In the genomic region with DNA sequence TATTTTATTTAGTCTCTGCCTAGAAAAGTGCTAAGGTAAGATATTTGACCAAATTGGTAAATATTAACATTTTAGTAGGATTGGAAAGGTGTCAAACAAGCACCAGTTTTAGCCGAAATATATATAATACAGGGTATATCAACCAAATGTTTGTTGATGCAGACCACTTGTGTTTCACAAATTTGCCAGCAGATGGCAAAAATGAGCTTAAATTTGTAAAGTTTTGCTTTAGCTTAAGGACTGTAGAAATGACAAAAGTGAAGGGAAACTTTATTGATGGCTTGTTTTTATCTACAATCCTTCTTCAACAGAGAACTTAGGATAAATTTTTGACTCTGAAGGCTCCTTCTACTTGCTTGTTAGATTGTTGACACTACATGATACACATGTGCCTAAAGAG, we compare ENCODE assay signal across 8 cellular contexts. TPM values are rescaled to one million over a fixed set of nuclear protein-coding genes. Genes with fewer than 3 reads are reported as not detected.
DNase-seq lines count a peak whose midpoint lies in the region; ATAC-seq and TF ChIP-seq lines count a peak whose summit lies in the region.

No MANE protein-coding gene starts in this region.

- peaks cover 0 to 9% of the 10 kb centered on the region in 2 donors for H3K27me3 Mint-ChIP-seq in CD4-positive, alpha-beta memory T cell
- H3K27me3 Mint-ChIP-seq in GM23338 (ENCODE audit: insufficient read depth, low read depth, poor library complexity): peaks cover 3% of the 10 kb centered on the region

- ATAC-seq in GM23338: no peak
- no peak for ATAC-seq in GM19397 (IDR thresholded peaks at IDR 0.05; ENCODE audit: unreplicated experiment)

- no peak overlapping the region for H3K4me3 Mint-ChIP-seq in CD4-positive, alpha-beta memory T cell
- no peak overlapping the region for H3K4me3 Mint-ChIP-seq in GM23338

- H3F3A ChIP-seq in GM23338 (replicated peaks; ENCODE audit: low read depth): no peaks in the 10 kb centered on the region

- no peaks in the 10 kb centered on the region for H3K36me3 ChIP-seq in CD4-positive, alpha-beta memory T cell (ENCODE audit: insufficient read depth, low read length)
- H3K36me3 ChIP-seq in GM23338 (ENCODE audit: insufficient read depth) (no peaks in the 10 kb centered on the region), suprapubic skin (no peaks in the 10 kb centered on the region)

- H3K27ac Mint-ChIP-seq in CD4-positive, alpha-beta memory T cell: peak overlapping the region in 1 of 7 donors; percentile 54
- no peak overlapping the region for H3K27ac Mint-ChIP-seq in GM23338

- POLR2A ChIA-PET in CD4-positive, alpha-beta memory T cell (lab: Charles Lee; ENCODE audit: partially characterized antibody): no interaction called here

- H3K36me3 Mint-ChIP-seq in CD4-positive, alpha-beta memory T cell: peaks cover 0 to 4% of the 10 kb centered on the region in 2 donors
- no peaks in the 10 kb centered on the region for H3K36me3 Mint-ChIP-seq in GM23338 (ENCODE audit: low read depth)

- intact Hi-C loops in CD4-positive, alpha-beta memory T cell (cut with micrococcal nuclease): loop anchor here (1.0 to 10.0 kb wide), 2 partner anchors 885 to 1541 kb away; no protein-coding TSS in a partner anchor

- peaks cover 9% of the 10 kb centered on the region for H3K4me1 ChIP-seq in CD4-positive, alpha-beta memory T cell (ENCODE audit: insufficient read depth, low read length)
- H3K4me1 ChIP-seq in GM23338 (ENCODE audit: insufficient read depth) (no peaks in the 10 kb centered on the region), suprapubic skin (peaks cover 7% of the 10 kb centered on the region)

- CTCF ChIA-PET in CD4-positive, alpha-beta memory T cell (lab: Charles Lee; ENCODE audit: partially characterized antibody): interaction anchor here (0.7 to 8.1 kb wide), 10 partner anchors 9 to 883 kb away, joined by 3 to 172 read pairs (median 5); no protein-coding TSS in a partner anchor

- 34% methylated on average over 1 of the region's 1 CpG for WGBS in suprapubic skin

- TF ChIP-seq POLR2A in suprapubic skin (IDR thresholded peaks at IDR 0.05): no peak

- H3K9me3 ChIP-seq in CD4-positive, alpha-beta memory T cell (ENCODE audit: control insufficient read depth in 1 of 2, low read length in 2 of 2): no peaks in the 10 kb centered on the region
- H3K9me3 ChIP-seq in suprapubic skin: no peaks in the 10 kb centered on the region

- H2AFZ ChIP-seq in GM23338: no peak overlapping the region

- H3K9me2 ChIP-seq in GM23338 (ENCODE audit: insufficient read depth): no peaks in the 10 kb centered on the region

- H4K20me1 ChIP-seq in GM23338 (replicated peaks; ENCODE audit: insufficient read depth): no peaks in the 10 kb centered on the region

- H3K4me2 ChIP-seq in GM23338: no peak overlapping the region

- peak; percentile 39 to 59 (median 49) for DNase-seq in CD4-positive, alpha-beta memory T cell
- peak; percentile 69 for DNase-seq in GM23338 (ENCODE audit: low spot score)
- peak; percentile 78 for DNase-seq in OCI-M1 (lab: John Stamatoyannopoulos, UW)
- DNase-seq in astrocyte of the hippocampus (ENCODE audit: low read depth, low spot score): peak; percentile 66
- DNase-seq in left kidney (ENCODE audit: low read depth, low spot score): peak; percentile 51
- DNase-seq in suprapubic skin (ENCODE audit: low spot score in 2 of 2): no peak
- no peak for DNase-seq in middle frontal gyrus (ENCODE audit: extremely low spot score, low spot score)

- no peak for TF ChIP-seq EP300 in suprapubic skin (IDR thresholded peaks at IDR 0.05)

- no peak overlapping the region for H3K27ac ChIP-seq in CD4-positive, alpha-beta memory T cell (ENCODE audit: low read depth, low read length)
- no peak overlapping the region for H3K27ac ChIP-seq in GM23338 (ENCODE audit: low read depth)
- no peak overlapping the region for H3K27ac ChIP-seq in suprapubic skin

- peaks cover 10 to 16% (median 14%) of the 10 kb centered on the region in 4 donors for H3K4me1 Mint-ChIP-seq in CD4-positive, alpha-beta memory T cell
- peaks cover 9% of the 10 kb centered on the region; the same call in 2 of the 3 replicates for H3K4me1 Mint-ChIP-seq in GM23338

- TF ChIP-seq CTCF in GM23338 (conservative IDR thresholded peaks at IDR 0.05; ENCODE audit: low read depth in 2 of 2) (peak; percentile 56 to 73), suprapubic skin (IDR thresholded peaks at IDR 0.05) (peak; percentile 7 to 17)

- peaks cover under 1% of the 10 kb centered on the region; the same call in 1 of the 2 replicates for H3K79me2 ChIP-seq in GM23338 (replicated peaks; ENCODE audit: insufficient read depth)

- no peaks in the 10 kb centered on the region for H3K9me3 Mint-ChIP-seq in CD4-positive, alpha-beta memory T cell
- H3K9me3 Mint-ChIP-seq in GM23338: no peaks in the 10 kb centered on the region

- no peaks in the 10 kb centered on the region for H3K27me3 ChIP-seq in CD4-positive, alpha-beta memory T cell (ENCODE audit: insufficient read depth, low read length)
- no peaks in the 10 kb centered on the region for H3K27me3 ChIP-seq in GM23338 (ENCODE audit: insufficient read depth)
- H3K27me3 ChIP-seq in suprapubic skin: no peaks in the 10 kb centered on the region

- no peak overlapping the region for H3K4me3 ChIP-seq in CD4-positive, alpha-beta memory T cell (ENCODE audit: low read length in 2 of 2)
- no peak overlapping the region for H3K4me3 ChIP-seq in GM23338
- H3K4me3 ChIP-seq in suprapubic skin: no peak overlapping the region

TF ChIP-seq in GM23338, 12 proteins besides CTCF, POLR2A, EP300 and RAD21 (continues in another document):
- TF ChIP-seq CREB1 (CRISPR knock-in tag; IDR thresholded peaks at IDR 0.05; ENCODE audit: low read depth): no peak
- TF ChIP-seq EZH2phosphoT487 (IDR thresholded peaks at IDR 0.05; ENCODE audit: unreplicated experiment): no peak
- TF ChIP-seq STAT1 (IDR thresholded peaks at IDR 0.05; ENCODE audit: unreplicated experiment): no peak
- no peak for TF ChIP-seq ZNF331 (CRISPR knock-in tag; IDR thresholded peaks at IDR 0.05; ENCODE audit: low read depth)

RNA-seq across cellular contexts. Expression of gene POLR1F, which starts 4.8 kb away (rescaled TPM):
- total RNA-seq in CD4-positive, alpha-beta memory T cell: 10 to 100 TPM; 11.9 to 12.4 TPM
- polyA plus RNA-seq in CD4-positive, alpha-beta memory T cell: 10 to 100 TPM; 35.2 to 36.1 TPM
- total RNA-seq in GM23338 (2014; rRNA removed; shearing (Covaris generic)): 35.2 and 38.1 TPM in 2 replicates
- polyA plus RNA-seq in GM23338 (2016; fragmentation: Nextera tagmentation; extraction: Ambion mirVana): 89.3 and 99.9 TPM in 2 replicates
- total RNA-seq in suprapubic skin: 10 to 100 TPM; 13.8 to 22.0 (median 18.2) TPM

RNA-seq across cellular contexts. Expression of gene TMEM196, which starts 59.7 kb away (rescaled TPM):
- total RNA-seq in CD4-positive, alpha-beta memory T cell: not detected
- polyA plus RNA-seq in CD4-positive, alpha-beta memory T cell: not detected
- not detected in 2 replicates for total RNA-seq in GM23338 (2014; rRNA removed; shearing (Covaris generic))
- polyA plus RNA-seq in GM23338 (2016; fragmentation: Nextera tagmentation; extraction: Ambion mirVana): 0.11 and 0.57 TPM in 2 replicates
- not detected for total RNA-seq in suprapubic skin

Comparison
In these comparisons a context has a peak if more than half of its experiments do, and no peak if none do; other contexts are left out.
1. DNase-seq: peak in CD4-positive, alpha-beta memory T cell (5 of 5), GM23338 (single experiment), OCI-M1 (single experiment), astrocyte of the hippocampus (single experiment) and left kidney (single experiment); none in suprapubic skin (0 of 2) and middle frontal gyrus (single experiment).